In genomic region chr17:32862940-32863339, GRCh38 we compare ENCODE assay signal across 19 cellular contexts. TPM values are rescaled to one million over a fixed set of nuclear protein-coding genes. Genes with fewer than 3 reads are reported as not detected.
DNase-seq lines count a peak whose midpoint lies in the region; ATAC-seq and TF ChIP-seq lines count a peak whose summit lies in the region.
"Had no signal": no experiment of that assay in that cellular context is flagged by ENCODE, and none has a peak within 500 bp of the region (broad histone marks: within the 10 kb centered on the region; RNA-seq: fewer than 3 reads in every experiment).

No MANE protein-coding gene starts in this region.

- no peak overlapping the region for H3K4me3 ChIP-seq in GM12865 (ENCODE audit: low read depth, low read length)
- peak overlapping the region; percentile 13 for H3K4me3 ChIP-seq in MM.1S (ENCODE audit: low read length)
- no peak overlapping the region for H3K4me3 ChIP-seq in hepatocyte
- no peak overlapping the region for H3K4me3 ChIP-seq in left ventricle myocardium inferior
- no peak overlapping the region for H3K4me3 ChIP-seq in right lobe of liver
- H3K4me3 ChIP-seq: SJCRH30 had no signal

- intact Hi-C loops in left ventricle myocardium inferior (cut with micrococcal nuclease) (no loop called here), right lobe of liver (cut with DNase I) (no loop called here)

- peak overlapping the region; percentile 62 for H3K4me2 ChIP-seq in MM.1S (ENCODE audit: low read depth, low read length)
- no peak overlapping the region for H3K4me2 ChIP-seq in hepatocyte

- peak; percentile 4 for DNase-seq in GM12865 (ENCODE audit: low read depth)
- peak; percentile 32 for DNase-seq in MM.1S
- DNase-seq in hepatocyte (ENCODE audit: low spot score): no peak
- DNase-seq in stimulated activated effector memory CD8-positive, alpha-beta T cell treated with anti-CD3 and anti-CD28 coated beads, Interleukin-12 subunit alpha, Interleukin-12 subunit beta, amount 100 ng/mL, for 72 hours (ENCODE audit: low spot score in 2 of 2): no peak
- DNase-seq in left ventricle myocardium inferior: no peak
- DNase-seq in right lobe of liver: no peak
- DNase-seq: CD4-positive, CD25-positive, alpha-beta regulatory T cell; DND-41; GDM1; KBM-7; NCI-H187 treated with DMSO at 0.1 percent for 48 hours; NCI-H2171; NCI-H446 treated with DMSO at 0.1 percent for 48 hours; SJCRH30 had no signal

- H3K9ac ChIP-seq in MM.1S (ENCODE audit: low read length): peak overlapping the region; percentile 42; the same call in 1 of the 2 replicates

- H3F3A ChIP-seq in MM.1S (ENCODE audit: insufficient read depth, low read length): peaks cover 26% of the 10 kb centered on the region

- H3K36me3 ChIP-seq in MM.1S (replicated peaks; ENCODE audit: insufficient read depth, low read length) (no peaks in the 10 kb centered on the region), hepatocyte (replicated peaks; ENCODE audit: insufficient read depth, low read depth) (no peaks in the 10 kb centered on the region), left ventricle myocardium inferior (no peaks in the 10 kb centered on the region), right lobe of liver (no peaks in the 10 kb centered on the region)
- H3K36me3 ChIP-seq: SJCRH30 had no signal

- no peaks in the 10 kb centered on the region for H3K9me3 Mint-ChIP-seq in stimulated activated effector memory CD8-positive, alpha-beta T cell treated with anti-CD3 and anti-CD28 coated beads, Interleukin-12 subunit alpha, Interleukin-12 subunit beta, amount 100 ng/mL, for 72 hours
- H3K9me3 Mint-ChIP-seq: CD4-positive, CD25-positive, alpha-beta regulatory T cell had no signal

- ATAC-seq in stimulated activated effector memory CD8-positive, alpha-beta T cell treated with anti-CD3 and anti-CD28 coated beads, Interleukin-12 subunit alpha, Interleukin-12 subunit beta, amount 100 ng/mL, for 72 hours: peak; percentile 40
- ATAC-seq in right lobe of liver: no peak
- ATAC-seq in HG02852 (IDR thresholded peaks at IDR 0.05; ENCODE audit: unreplicated experiment): no peak
- no peak for ATAC-seq in GM18502 (IDR thresholded peaks at IDR 0.05; ENCODE audit: poor library complexity, unreplicated experiment)
- ATAC-seq: HCT116 had no signal

- H2AFZ ChIP-seq in MM.1S (ENCODE audit: low read length) (no peak overlapping the region), hepatocyte (no peak overlapping the region)

- H4K20me1 ChIP-seq in MM.1S (ENCODE audit: insufficient read depth, low read length) (no peaks in the 10 kb centered on the region), hepatocyte (ENCODE audit: insufficient read depth, poor library complexity, severe bottlenecking) (no peaks in the 10 kb centered on the region)

- peaks cover 39% of the 10 kb centered on the region for H3K4me1 ChIP-seq in MM.1S (ENCODE audit: low read length)
- no peaks in the 10 kb centered on the region for H3K4me1 ChIP-seq in hepatocyte (ENCODE audit: insufficient read depth)
- peaks cover 8% of the 10 kb centered on the region for H3K4me1 ChIP-seq in left ventricle myocardium inferior
- H3K4me1 ChIP-seq in right lobe of liver: no peaks in the 10 kb centered on the region
- H3K4me1 ChIP-seq: SJCRH30 had no signal

- H3K9me3 ChIP-seq in MM.1S (replicated peaks; ENCODE audit: insufficient read depth, low read length) (no peaks in the 10 kb centered on the region), hepatocyte (ENCODE audit: low read depth) (no peaks in the 10 kb centered on the region), left ventricle myocardium inferior (replicated peaks) (no peaks in the 10 kb centered on the region), right lobe of liver (no peaks in the 10 kb centered on the region)
- H3K9me3 ChIP-seq: SJCRH30 had no signal

- TF ChIP-seq CTCF in GM12865 (IDR thresholded peaks at IDR 0.05; ENCODE audit: insufficient read depth, low read depth, low read length, missing control alignments): no peak
- TF ChIP-seq CTCF in MM.1S (IDR thresholded peaks at IDR 0.05; ENCODE audit: low read length): no peak
- TF ChIP-seq CTCF in hepatocyte (IDR thresholded peaks at IDR 0.05; ENCODE audit: poor library complexity): no peak
- no peak for TF ChIP-seq CTCF in left ventricle myocardium inferior (IDR thresholded peaks at IDR 0.05; ENCODE audit: borderline replicate concordance)
- no peak for TF ChIP-seq CTCF in right lobe of liver (IDR thresholded peaks at IDR 0.05)

- H3K79me2 ChIP-seq in MM.1S (ENCODE audit: low read length) (peaks cover 96% of the 10 kb centered on the region), hepatocyte (peaks cover 87% of the 10 kb centered on the region)

- H3K27ac ChIP-seq in MM.1S (ENCODE audit: low read length) (peak overlapping the region; percentile 74; the same call in 1 of the 2 replicates), hepatocyte (peak overlapping the region; percentile 14), left ventricle myocardium inferior (replicated peaks) (no peak overlapping the region), right lobe of liver (no peak overlapping the region)
- H3K27ac ChIP-seq: HL-60, RWPE1, SJCRH30 had no signal

- peaks cover 19% of the 10 kb centered on the region for H3K4me1 Mint-ChIP-seq in stimulated activated effector memory CD8-positive, alpha-beta T cell treated with anti-CD3 and anti-CD28 coated beads, Interleukin-12 subunit alpha, Interleukin-12 subunit beta, amount 100 ng/mL, for 72 hours

- WGBS in hepatocyte (ENCODE audit: low lambda C conversion rate, missing lambda C conversion rate): 71% methylated on average over 2 of the region's 2 CpGs
- 95% methylated on average over 2 of the region's 2 CpGs for WGBS in right lobe of liver (ENCODE audit: insufficient coverage, low coverage, low lambda C conversion rate, missing lambda C conversion rate)

- no peak for TF ChIP-seq POLR2A in right lobe of liver (IDR thresholded peaks at IDR 0.05)

- H3K4me3 Mint-ChIP-seq in stimulated activated effector memory CD8-positive, alpha-beta T cell treated with anti-CD3 and anti-CD28 coated beads, Interleukin-12 subunit alpha, Interleukin-12 subunit beta, amount 100 ng/mL, for 72 hours: no peak overlapping the region
- H3K4me3 Mint-ChIP-seq: CD4-positive, CD25-positive, alpha-beta regulatory T cell had no signal

- H3K36me3 Mint-ChIP-seq in stimulated activated effector memory CD8-positive, alpha-beta T cell treated with anti-CD3 and anti-CD28 coated beads, Interleukin-12 subunit alpha, Interleukin-12 subunit beta, amount 100 ng/mL, for 72 hours: no peaks in the 10 kb centered on the region

- H3K27ac Mint-ChIP-seq in stimulated activated effector memory CD8-positive, alpha-beta T cell treated with anti-CD3 and anti-CD28 coated beads, Interleukin-12 subunit alpha, Interleukin-12 subunit beta, amount 100 ng/mL, for 72 hours: no peak overlapping the region
- H3K27ac Mint-ChIP-seq: CD4-positive, CD25-positive, alpha-beta regulatory T cell had no signal

- H3K9me2 ChIP-seq in MM.1S (replicated peaks; ENCODE audit: insufficient read depth, low read length): no peaks in the 10 kb centered on the region
- no peaks in the 10 kb centered on the region for H3K9me2 ChIP-seq in hepatocyte (replicated peaks; ENCODE audit: insufficient read depth)

- H3K27me3 ChIP-seq in MM.1S (replicated peaks; ENCODE audit: insufficient read depth, low read length): no peaks in the 10 kb centered on the region
- H3K27me3 ChIP-seq in hepatocyte: no peaks in the 10 kb centered on the region
- H3K27me3 ChIP-seq in left ventricle myocardium inferior (ENCODE audit: low read depth): no peaks in the 10 kb centered on the region
- no peaks in the 10 kb centered on the region for H3K27me3 ChIP-seq in right lobe of liver

RNA-seq across cellular contexts. Expression of gene MYO1D, which starts 14.0 kb away (rescaled TPM):
- total RNA-seq in hepatocyte: 63.2 and 89.0 TPM in 2 replicates
- polyA plus RNA-seq in hepatocyte: 34.3 and 36.2 TPM in 2 replicates
- total RNA-seq in left ventricle myocardium inferior: 5.5 TPM
- total RNA-seq in right lobe of liver: 10 to 100 TPM; 17.6 to 25.7 (median 21.0) TPM

Comparison
In these comparisons a context has a peak if more than half of its experiments do, and no peak if none do; other contexts are left out.
1. DNase-seq: peak in GM12865 (single experiment) and MM.1S (single experiment); none in hepatocyte (single experiment), stimulated activated effector memory CD8-positive, alpha-beta T cell treated with anti-CD3 and anti-CD28 coated beads, Interleukin-12 subunit alpha, Interleukin-12 subunit beta, amount 100 ng/mL, for 72 hours (0 of 2), left ventricle myocardium inferior (single experiment) and right lobe of liver (0 of 3).
2. H3K27ac ChIP-seq: peak in MM.1S (single experiment) and hepatocyte (single experiment); none in left ventricle myocardium inferior (single experiment) and right lobe of liver (0 of 3).